8 cellular contexts compared by ENCODE assay signal in genomic region chr7:118214833-118215182, GRCh38. TPM values are rescaled to one million over a fixed set of nuclear protein-coding genes. Genes with fewer than 3 reads are reported as not detected.
DNase-seq lines count a peak whose midpoint lies in the region; ATAC-seq, FAIRE-seq and TF ChIP-seq lines count a peak whose summit lies in the region.

No MANE protein-coding gene starts in this region.

- in situ Hi-C loops in gastrocnemius medialis (cut with MboI; ENCODE audit: low sequenced_read_pairs in 4 of 4) = no loop called here

- peak; percentile 13 for ATAC-seq in GM19397 (IDR thresholded peaks at IDR 0.05; ENCODE audit: unreplicated experiment)
- peak; percentile 16 for ATAC-seq in HG03159 (IDR thresholded peaks at IDR 0.05; ENCODE audit: unreplicated experiment)
- no peak for ATAC-seq in gastrocnemius medialis
- ATAC-seq in HG03108 (IDR thresholded peaks at IDR 0.05; ENCODE audit: unreplicated experiment) = no peak

- intact Hi-C loops in dorsolateral prefrontal cortex (cut with DNase I) (no loop called here), gastrocnemius medialis (cut with DNase I; ENCODE audit: low total_unique reads) (no loop called here)

- FAIRE-seq in D721Med (lab: Jason Lieb, UNC) = no peak

- TF ChIP-seq POLR2A in gastrocnemius medialis (IDR thresholded peaks at IDR 0.05) (no peak), erythroblast (IDR thresholded peaks at IDR 0.05; ENCODE audit: low read length) (no peak)

- H3K9me3 ChIP-seq in gastrocnemius medialis = no peaks in the 10 kb centered on the region

- no peaks in the 10 kb centered on the region for H3K4me1 ChIP-seq in gastrocnemius medialis

- no peaks in the 10 kb centered on the region for H3K27me3 ChIP-seq in dorsolateral prefrontal cortex
- H3K27me3 ChIP-seq in gastrocnemius medialis = no peaks in the 10 kb centered on the region

- TF ChIP-seq CTCF in dorsolateral prefrontal cortex (IDR thresholded peaks at IDR 0.05 in 54 of 56, conservative IDR thresholded peaks at IDR 0.05 in 2 of 56; ENCODE audit: low read depth in 1 of 56, partially characterized antibody in 56 of 56) = no peak
- no peak for TF ChIP-seq CTCF in gastrocnemius medialis (IDR thresholded peaks at IDR 0.05 in 4 of 5, conservative IDR thresholded peaks at IDR 0.05 in 1 of 5)
- no peak for TF ChIP-seq CTCF in D721Med (IDR thresholded peaks at IDR 0.05; ENCODE audit: insufficient read depth, missing control alignments)

- peak overlapping the region in 29 of 59 donors; percentile 7 to 86 (median 68) for H3K27ac ChIP-seq in dorsolateral prefrontal cortex
- H3K27ac ChIP-seq in gastrocnemius medialis = peak overlapping the region in 3 of 4 donors; percentile 32 to 62 (median 58)

- no peak for DNase-seq in dorsolateral prefrontal cortex
- no peak for DNase-seq in gastrocnemius medialis
- DNase-seq in erythroblast (lab: John Stamatoyannopoulos, UW) = no peak
- no peak for DNase-seq in D721Med (ENCODE audit: insufficient read length, low spot score)
- no peak for DNase-seq in AG08395 (ENCODE audit: low spot score)

- H3K4me3 ChIP-seq in dorsolateral prefrontal cortex (peak overlapping the region; percentile 41 to 84 (median 68)), gastrocnemius medialis (peak overlapping the region; percentile 48 to 75 (median 62))

- no peaks in the 10 kb centered on the region for H3K36me3 ChIP-seq in gastrocnemius medialis

RNA-seq across cellular contexts. Expression of gene ANKRD7, which starts 9.7 kb away (rescaled TPM):
- total RNA-seq in dorsolateral prefrontal cortex = 10 to 100 TPM in 2 of 120 experiments, 1 to 10 TPM in 118; 2.2 to 12.9 (median 5.7) TPM
- total RNA-seq in gastrocnemius medialis = under 1 TPM in 1 of 4 donors, not detected in 3; 0.27 TPM

RNA-seq across cellular contexts. Expression of gene LSM8, which starts 30.8 kb away (rescaled TPM):
- 10 to 100 TPM; 12.1 to 33.6 (median 20.0) TPM for total RNA-seq in dorsolateral prefrontal cortex
- total RNA-seq in gastrocnemius medialis = 10 to 100 TPM; 13.0 to 28.1 (median 17.7) TPM

Comparison
In these comparisons a context has a peak if more than half of its experiments do, and no peak if none do; other contexts are left out.
1. ATAC-seq: peak in GM19397 (single experiment) and HG03159 (single experiment); none in gastrocnemius medialis (0 of 2) and HG03108 (single experiment).